In genomic region chr16:80129791-80130190, GRCh38 we compare ENCODE assay signal across 28 cellular contexts.
"Had no signal": no experiment of that assay in that cellular context is flagged by ENCODE, and none has a peak within 500 bp of the region (broad histone marks: within the 10 kb centered on the region; RNA-seq: fewer than 3 reads in every experiment).

No MANE protein-coding gene starts in this region.

- DNase-seq: stimulated activated CD4-positive, alpha-beta T cell treated with anti-CD3 and anti-CD28 coated beads, Interleukin-2, amount 100 ng/mL, for 48 hours; stimulated activated CD4-positive, alpha-beta T cell treated with anti-CD3 and anti-CD28 coated beads, Interleukin-4, amount 100 ng/mL, for 1 hour; stimulated activated CD4-positive, alpha-beta T cell treated with anti-CD3 and anti-CD28 coated beads, Interleukin-4, amount 100 ng/mL, for 24 hours; stimulated activated CD4-positive, alpha-beta T cell treated with anti-CD3 and anti-CD28 coated beads, Interleukin-4, amount 100 ng/mL, for 4 hours; stimulated activated CD8-positive, alpha-beta memory T cell treated with anti-CD3 and anti-CD28 coated beads, Interleukin-4, amount 100 ng/mL, for 48 hours; stimulated activated naive B cell treated with anti-CD40 and anti-IgM and Interleukin-4, amounts not matched to agents 10 μg/mL and 1 μg/mL and 100 μg/mL, for 72 hours; stimulated activated naive CD4-positive, alpha-beta T cell; stimulated activated naive CD4-positive, alpha-beta T cell treated with Interleukin-2 at 50 U/mL for 16 hours; stimulated activated naive CD8-positive, alpha-beta T cell treated with anti-CD3 and anti-CD28 coated beads, Interleukin-15, amount 100 ng/mL, for 72 hours; stimulated activated naive CD8-positive, alpha-beta T cell treated with anti-CD3 and anti-CD28 coated beads, Interleukin-15, Interleukin-2, amounts not matched to agents 100 U/mL and 50 U/mL, for 24 hours; stomach; substantia nigra; testis; thyroid gland; tibial artery; transverse colon; trophoblast cell; upper lobe of left lung; upper lobe of right lung; uterus had no signal

- H3K9me3 ChIP-seq: testis, thyroid gland, uterus, vagina had no signal

- H3K9me3 Mint-ChIP-seq: stimulated activated effector memory CD8-positive, alpha-beta T cell treated with anti-CD3 and anti-CD28 coated beads, Interleukin-12 subunit alpha, Interleukin-12 subunit beta, amount 100 ng/mL, for 72 hours; stimulated activated memory B cell treated with anti-CD40 and anti-IgM and Interleukin-4, amounts not matched to agents 10 μg/mL and 1 μg/mL and 100 μg/mL, for 72 hours; stimulated activated naive CD8-positive, alpha-beta T cell treated with anti-CD3 and anti-CD28 coated beads, Interleukin-15, Interleukin-2, amounts not matched to agents 100 ng/mL and 50 ng/mL, for 24 hours; type B pancreatic cell had no signal

- H3K27me3 ChIP-seq: stomach, suprapubic skin, testis, thyroid gland, tibial artery, tibial nerve, transverse colon, upper lobe of left lung, upper lobe of right lung, uterus, vagina had no signal

- H3K27me3 Mint-ChIP-seq: stimulated activated memory B cell treated with anti-CD40 and anti-IgM and Interleukin-4, amounts not matched to agents 10 μg/mL and 1 μg/mL and 100 μg/mL, for 72 hours; stimulated activated naive B cell treated with anti-CD40 and anti-IgM and Interleukin-4, amounts not matched to agents 10 μg/mL and 1 μg/mL and 100 μg/mL, for 72 hours; type B pancreatic cell had no signal

- H3K36me3 Mint-ChIP-seq: stimulated activated effector memory CD8-positive, alpha-beta T cell treated with anti-CD3 and anti-CD28 coated beads, Interleukin-12 subunit alpha, Interleukin-12 subunit beta, amount 100 ng/mL, for 72 hours; stimulated activated memory B cell treated with anti-CD40 and anti-IgM and Interleukin-4, amounts not matched to agents 10 μg/mL and 1 μg/mL and 100 μg/mL, for 72 hours; stimulated activated naive B cell treated with anti-CD40 and anti-IgM and Interleukin-4, amounts not matched to agents 10 μg/mL and 1 μg/mL and 100 μg/mL, for 72 hours; type B pancreatic cell had no signal

- H3K27ac ChIP-seq: stomach, suprapubic skin, testis, thoracic aorta, thyroid gland, tibial artery, tibial nerve, transverse colon, upper lobe of left lung, upper lobe of right lung, uterus, vagina had no signal

- H3K4me3 Mint-ChIP-seq: stimulated activated effector memory CD8-positive, alpha-beta T cell treated with anti-CD3 and anti-CD28 coated beads, Interleukin-12 subunit alpha, Interleukin-12 subunit beta, amount 100 ng/mL, for 72 hours; stimulated activated memory B cell treated with anti-CD40 and anti-IgM and Interleukin-4, amounts not matched to agents 10 μg/mL and 1 μg/mL and 100 μg/mL, for 72 hours; stimulated activated naive B cell treated with anti-CD40 and anti-IgM and Interleukin-4, amounts not matched to agents 10 μg/mL and 1 μg/mL and 100 μg/mL, for 72 hours; stimulated activated naive CD8-positive, alpha-beta T cell treated with anti-CD3 and anti-CD28 coated beads, Interleukin-15, amount 100 ng/mL, for 72 hours; stimulated activated naive CD8-positive, alpha-beta T cell treated with anti-CD3 and anti-CD28 coated beads, Interleukin-15, Interleukin-2, amounts not matched to agents 100 ng/mL and 50 ng/mL, for 24 hours; type B pancreatic cell had no signal

- H3K36me3 ChIP-seq: stomach, suprapubic skin, thoracic aorta, thyroid gland, tibial artery, tibial nerve, transverse colon, upper lobe of left lung, upper lobe of right lung, uterus, vagina had no signal

- H3K27ac Mint-ChIP-seq: stimulated activated effector memory CD8-positive, alpha-beta T cell treated with anti-CD3 and anti-CD28 coated beads, Interleukin-12 subunit alpha, Interleukin-12 subunit beta, amount 100 ng/mL, for 72 hours; stimulated activated memory B cell treated with anti-CD40 and anti-IgM and Interleukin-4, amounts not matched to agents 10 μg/mL and 1 μg/mL and 100 μg/mL, for 72 hours; stimulated activated naive B cell treated with anti-CD40 and anti-IgM and Interleukin-4, amounts not matched to agents 10 μg/mL and 1 μg/mL and 100 μg/mL, for 72 hours; stimulated activated naive CD8-positive, alpha-beta T cell treated with anti-CD3 and anti-CD28 coated beads, Interleukin-15, amount 100 ng/mL, for 72 hours; stimulated activated naive CD8-positive, alpha-beta T cell treated with anti-CD3 and anti-CD28 coated beads, Interleukin-15, Interleukin-2, amounts not matched to agents 100 ng/mL and 50 ng/mL, for 24 hours; type B pancreatic cell had no signal

- H3K4me1 Mint-ChIP-seq: stimulated activated effector memory CD8-positive, alpha-beta T cell treated with anti-CD3 and anti-CD28 coated beads, Interleukin-12 subunit alpha, Interleukin-12 subunit beta, amount 100 ng/mL, for 72 hours; stimulated activated memory B cell treated with anti-CD40 and anti-IgM and Interleukin-4, amounts not matched to agents 10 μg/mL and 1 μg/mL and 100 μg/mL, for 72 hours; stimulated activated naive B cell treated with anti-CD40 and anti-IgM and Interleukin-4, amounts not matched to agents 10 μg/mL and 1 μg/mL and 100 μg/mL, for 72 hours; stimulated activated naive CD8-positive, alpha-beta T cell treated with anti-CD3 and anti-CD28 coated beads, Interleukin-15, amount 100 ng/mL, for 72 hours had no signal

- H3K4me1 ChIP-seq: stomach, suprapubic skin, thyroid gland, tibial artery, transverse colon, upper lobe of left lung, upper lobe of right lung, uterus had no signal

- H3K4me3 ChIP-seq: stomach, suprapubic skin, testis, thoracic aorta, thyroid gland, tibial artery, tibial nerve, transverse colon, upper lobe of left lung, upper lobe of right lung, uterus, vagina had no signal
